Comparison of ENCODE assay signal across 21 cellular contexts in the genomic region with DNA sequence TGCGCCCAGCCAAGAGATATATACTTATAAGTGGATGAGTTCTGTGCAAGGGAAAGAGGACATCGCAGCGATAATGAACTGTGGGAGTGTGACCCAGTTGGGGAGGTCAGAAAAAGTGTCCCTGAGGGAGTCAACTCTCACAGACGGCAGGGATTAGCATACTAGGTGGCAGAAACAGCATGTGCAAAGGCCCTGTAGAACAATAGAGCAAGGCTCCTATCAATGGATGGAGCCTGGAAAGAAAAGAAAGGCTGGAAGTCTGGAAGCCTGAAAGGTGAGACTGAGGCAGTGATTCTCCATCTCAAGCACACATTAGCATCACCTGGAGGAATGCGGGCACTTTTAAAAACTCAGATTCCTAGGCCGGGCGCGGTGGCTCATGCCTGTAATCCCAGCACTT. TPM values are rescaled to one million over a fixed set of nuclear protein-coding genes. Genes with fewer than 3 reads are reported as not detected.
DNase-seq lines count a peak whose midpoint lies in the region; ATAC-seq and TF ChIP-seq lines count a peak whose summit lies in the region.
"Had no signal": no experiment of that assay in that cellular context is flagged by ENCODE, and none has a peak within 500 bp of the region (broad histone marks: within the 10 kb centered on the region; RNA-seq: fewer than 3 reads in every experiment).

No MANE protein-coding gene starts in this region.

- H3K9me3 Mint-ChIP-seq in activated naive CD8-positive, alpha-beta T cell treated with anti-CD3 and anti-CD28 coated beads, Interleukin-2, amount 10 ng/mL, durations not matched to agents 7 days and 5 days = peaks cover 8% of the 10 kb centered on the region
- peaks cover 4% of the 10 kb centered on the region for H3K9me3 Mint-ChIP-seq in activated naive CD8-positive, alpha-beta T cell treated with anti-CD3 and anti-CD28 coated beads for 36 hours
- no peaks in the 10 kb centered on the region for H3K9me3 Mint-ChIP-seq in natural killer cell treated with Interleukin-12 subunit alpha and Interleukin-12 subunit beta and Interleukin-15 and Interleukin-18, amount 100 ng/mL, for 72 hours
- no peaks in the 10 kb centered on the region for H3K9me3 Mint-ChIP-seq in natural killer cell
- peaks cover 4% of the 10 kb centered on the region for H3K9me3 Mint-ChIP-seq in activated T-cell treated with anti-CD3 and anti-CD28 coated beads, Interleukin-2, amount 50 U/mL, for 24 hours
- H3K9me3 Mint-ChIP-seq: CD4-positive, alpha-beta T cell; CD8-positive, alpha-beta memory T cell had no signal

- peaks cover 4% of the 10 kb centered on the region for H3K27me3 Mint-ChIP-seq in activated naive CD8-positive, alpha-beta T cell treated with anti-CD3 and anti-CD28 coated beads, Interleukin-2, amount 10 ng/mL, durations not matched to agents 7 days and 5 days
- H3K27me3 Mint-ChIP-seq in activated naive CD8-positive, alpha-beta T cell treated with anti-CD3 and anti-CD28 coated beads for 36 hours = peaks cover 4% of the 10 kb centered on the region
- no peaks in the 10 kb centered on the region for H3K27me3 Mint-ChIP-seq in natural killer cell treated with Interleukin-12 subunit alpha and Interleukin-12 subunit beta and Interleukin-15 and Interleukin-18, amount 100 ng/mL, for 72 hours
- H3K27me3 Mint-ChIP-seq in natural killer cell (ENCODE audit: low read depth in 2 of 2) = no peaks in the 10 kb centered on the region
- no peaks in the 10 kb centered on the region for H3K27me3 Mint-ChIP-seq in activated T-cell treated with anti-CD3 and anti-CD28 coated beads, Interleukin-2, amount 50 U/mL, for 24 hours
- H3K27me3 Mint-ChIP-seq: CD4-positive, alpha-beta T cell; CD8-positive, alpha-beta memory T cell had no signal

- POLR2A ChIA-PET in activated naive CD8-positive, alpha-beta T cell treated with anti-CD3 and anti-CD28 coated beads, Interleukin-2, amount 10 ng/mL, durations not matched to agents 7 days and 5 days (lab: Charles Lee) = no interaction called here

- no peak for ATAC-seq in activated naive CD8-positive, alpha-beta T cell treated with anti-CD3 and anti-CD28 coated beads, Interleukin-2, amount 10 ng/mL, durations not matched to agents 7 days and 5 days (ENCODE audit: low read depth)
- no peak for ATAC-seq in natural killer cell treated with Interleukin-12 subunit alpha and Interleukin-12 subunit beta and Interleukin-15 and Interleukin-18, amount 100 ng/mL, for 72 hours
- ATAC-seq in natural killer cell = no peak
- ATAC-seq: GM12878 had no signal

- DNase-seq in activated naive CD8-positive, alpha-beta T cell treated with anti-CD3 and anti-CD28 coated beads, Interleukin-2, amount 10 ng/mL, durations not matched to agents 7 days and 5 days = no peak
- no peak for DNase-seq in activated naive CD8-positive, alpha-beta T cell treated with anti-CD3 and anti-CD28 coated beads for 36 hours
- DNase-seq in natural killer cell treated with Interleukin-12 subunit alpha and Interleukin-12 subunit beta and Interleukin-15 and Interleukin-18, amount 100 ng/mL, for 72 hours (ENCODE audit: low spot score) = peak; percentile 26
- DNase-seq in natural killer cell (no peak), posterior vena cava (ENCODE audit: low spot score) (peak; percentile 40), AG20443 (ENCODE audit: low spot score) (no peak)
- DNase-seq in activated T-cell treated with anti-CD3 and anti-CD28 coated beads, Interleukin-2, amount 50 U/mL, for 24 hours = no peak
- DNase-seq: AML-193; BE2C; CD4-positive, alpha-beta T cell; CD8-positive, alpha-beta memory T cell; DMS 273 treated with DMSO at 0.1 percent for 48 hours; DMS79; EL; GDM1; GM23248; H7; HCEC 1CT had no signal

- intact Hi-C loops in natural killer cell (cut with micrococcal nuclease) (no loop called here), posterior vena cava (cut with DNase I) (no loop called here)

- peak overlapping the region; percentile 43 for H3K27ac Mint-ChIP-seq in activated naive CD8-positive, alpha-beta T cell treated with anti-CD3 and anti-CD28 coated beads, Interleukin-2, amount 10 ng/mL, durations not matched to agents 7 days and 5 days
- no peak overlapping the region for H3K27ac Mint-ChIP-seq in activated naive CD8-positive, alpha-beta T cell treated with anti-CD3 and anti-CD28 coated beads for 36 hours
- H3K27ac Mint-ChIP-seq in natural killer cell treated with Interleukin-12 subunit alpha and Interleukin-12 subunit beta and Interleukin-15 and Interleukin-18, amount 100 ng/mL, for 72 hours = no peak overlapping the region
- H3K27ac Mint-ChIP-seq in natural killer cell = no peak overlapping the region
- no peak overlapping the region for H3K27ac Mint-ChIP-seq in activated T-cell treated with anti-CD3 and anti-CD28 coated beads, Interleukin-2, amount 50 U/mL, for 24 hours
- H3K27ac Mint-ChIP-seq: CD4-positive, alpha-beta T cell; CD8-positive, alpha-beta memory T cell had no signal

- H3K4me1 Mint-ChIP-seq in activated naive CD8-positive, alpha-beta T cell treated with anti-CD3 and anti-CD28 coated beads, Interleukin-2, amount 10 ng/mL, durations not matched to agents 7 days and 5 days = peaks cover 6% of the 10 kb centered on the region
- no peaks in the 10 kb centered on the region for H3K4me1 Mint-ChIP-seq in activated naive CD8-positive, alpha-beta T cell treated with anti-CD3 and anti-CD28 coated beads for 36 hours
- peaks cover 0 to 4% of the 10 kb centered on the region in 2 donors for H3K4me1 Mint-ChIP-seq in natural killer cell treated with Interleukin-12 subunit alpha and Interleukin-12 subunit beta and Interleukin-15 and Interleukin-18, amount 100 ng/mL, for 72 hours (ENCODE audit: low read depth in 2 of 2)
- H3K4me1 Mint-ChIP-seq in natural killer cell = peaks cover 0 to 5% of the 10 kb centered on the region in 2 donors
- H3K4me1 Mint-ChIP-seq in activated T-cell treated with anti-CD3 and anti-CD28 coated beads, Interleukin-2, amount 50 U/mL, for 24 hours (ENCODE audit: low read depth) = peaks cover 10% of the 10 kb centered on the region

- H3K4me3 Mint-ChIP-seq in activated naive CD8-positive, alpha-beta T cell treated with anti-CD3 and anti-CD28 coated beads, Interleukin-2, amount 10 ng/mL, durations not matched to agents 7 days and 5 days = no peak overlapping the region
- no peak overlapping the region for H3K4me3 Mint-ChIP-seq in activated naive CD8-positive, alpha-beta T cell treated with anti-CD3 and anti-CD28 coated beads for 36 hours
- H3K4me3 Mint-ChIP-seq in natural killer cell treated with Interleukin-12 subunit alpha and Interleukin-12 subunit beta and Interleukin-15 and Interleukin-18, amount 100 ng/mL, for 72 hours = no peak overlapping the region
- H3K4me3 Mint-ChIP-seq in natural killer cell = no peak overlapping the region
- no peak overlapping the region for H3K4me3 Mint-ChIP-seq in activated T-cell treated with anti-CD3 and anti-CD28 coated beads, Interleukin-2, amount 50 U/mL, for 24 hours
- H3K4me3 Mint-ChIP-seq: CD14-positive monocyte; CD4-positive, alpha-beta T cell; CD8-positive, alpha-beta memory T cell had no signal

- H3K36me3 Mint-ChIP-seq in activated naive CD8-positive, alpha-beta T cell treated with anti-CD3 and anti-CD28 coated beads, Interleukin-2, amount 10 ng/mL, durations not matched to agents 7 days and 5 days = peaks cover 2% of the 10 kb centered on the region
- H3K36me3 Mint-ChIP-seq in activated naive CD8-positive, alpha-beta T cell treated with anti-CD3 and anti-CD28 coated beads for 36 hours = peaks cover 2% of the 10 kb centered on the region
- H3K36me3 Mint-ChIP-seq in natural killer cell treated with Interleukin-12 subunit alpha and Interleukin-12 subunit beta and Interleukin-15 and Interleukin-18, amount 100 ng/mL, for 72 hours = no peaks in the 10 kb centered on the region
- no peaks in the 10 kb centered on the region for H3K36me3 Mint-ChIP-seq in natural killer cell
- H3K36me3 Mint-ChIP-seq in activated T-cell treated with anti-CD3 and anti-CD28 coated beads, Interleukin-2, amount 50 U/mL, for 24 hours (ENCODE audit: low read depth) = no peaks in the 10 kb centered on the region
- H3K36me3 Mint-ChIP-seq: CD14-positive monocyte; CD8-positive, alpha-beta memory T cell had no signal

- TF ChIP-seq CTCF in natural killer cell (IDR thresholded peaks at IDR 0.05) = no peak

RNA-seq across cellular contexts. Expression of a gene that starts 21.4 kb away (rescaled TPM):
- total RNA-seq in activated naive CD8-positive, alpha-beta T cell treated with anti-CD3 and anti-CD28 coated beads, Interleukin-2, amount 10 ng/mL, durations not matched to agents 7 days and 5 days = 10 to 100 TPM; 30.7 to 33.4 TPM
- 10 to 100 TPM; 68.0 to 72.8 TPM for total RNA-seq in activated naive CD8-positive, alpha-beta T cell treated with anti-CD3 and anti-CD28 coated beads for 36 hours
- total RNA-seq in natural killer cell treated with Interleukin-12 subunit alpha and Interleukin-12 subunit beta and Interleukin-15 and Interleukin-18, amount 100 ng/mL, for 72 hours = 10 to 100 TPM in 1 of 2 donors, 1 to 10 TPM in 1; 4.5 to 11.3 TPM
- total RNA-seq in natural killer cell (10 to 100 TPM; 10.8 to 20.0 (median 11.8) TPM), posterior vena cava (1 to 10 TPM; 1.4 to 1.6 TPM)
- total RNA-seq: GM23248, H1 had no signal

RNA-seq across cellular contexts. Expression of a gene that starts 29.1 kb away (rescaled TPM):
- total RNA-seq in activated naive CD8-positive, alpha-beta T cell treated with anti-CD3 and anti-CD28 coated beads, Interleukin-2, amount 10 ng/mL, durations not matched to agents 7 days and 5 days = 1 to 10 TPM; 2.0 to 2.1 TPM
- under 1 TPM; 0.22 to 0.64 TPM for total RNA-seq in activated naive CD8-positive, alpha-beta T cell treated with anti-CD3 and anti-CD28 coated beads for 36 hours
- 1 to 10 TPM; 3.5 to 9.2 TPM for total RNA-seq in natural killer cell treated with Interleukin-12 subunit alpha and Interleukin-12 subunit beta and Interleukin-15 and Interleukin-18, amount 100 ng/mL, for 72 hours
- total RNA-seq in natural killer cell (1 to 10 TPM in 1 of 3 donors, under 1 TPM in 1, not detected in 1; 0.38 to 5.5 TPM), posterior vena cava (1,000 to 10,000 TPM in 1 of 2 donors, 100 to 1,000 TPM in 1; 929 to 2,763 TPM)

RNA-seq across cellular contexts. Expression of a gene that starts 46.0 kb away (rescaled TPM):
- 10 to 100 TPM; 82.8 to 91.7 TPM for total RNA-seq in activated naive CD8-positive, alpha-beta T cell treated with anti-CD3 and anti-CD28 coated beads, Interleukin-2, amount 10 ng/mL, durations not matched to agents 7 days and 5 days
- 10 to 100 TPM; 56.0 to 62.9 TPM for total RNA-seq in activated naive CD8-positive, alpha-beta T cell treated with anti-CD3 and anti-CD28 coated beads for 36 hours
- total RNA-seq in natural killer cell treated with Interleukin-12 subunit alpha and Interleukin-12 subunit beta and Interleukin-15 and Interleukin-18, amount 100 ng/mL, for 72 hours = 10 to 100 TPM; 67.4 to 70.4 TPM
- total RNA-seq in natural killer cell = 10 to 100 TPM; 66.1 to 78.0 (median 76.9) TPM
- 10 to 100 TPM; 39.3 to 43.4 TPM for total RNA-seq in posterior vena cava

RNA-seq across cellular contexts. Expression of a gene that starts 48.1 kb away (rescaled TPM):
- 10 to 100 TPM; 10.1 to 10.7 TPM for total RNA-seq in activated naive CD8-positive, alpha-beta T cell treated with anti-CD3 and anti-CD28 coated beads, Interleukin-2, amount 10 ng/mL, durations not matched to agents 7 days and 5 days
- 10 to 100 TPM; 29.8 to 31.3 TPM for total RNA-seq in activated naive CD8-positive, alpha-beta T cell treated with anti-CD3 and anti-CD28 coated beads for 36 hours
- total RNA-seq in natural killer cell treated with Interleukin-12 subunit alpha and Interleukin-12 subunit beta and Interleukin-15 and Interleukin-18, amount 100 ng/mL, for 72 hours = 10 to 100 TPM; 44.8 to 76.5 TPM
- total RNA-seq in natural killer cell (1 to 10 TPM; 1.0 to 5.2 (median 3.3) TPM), posterior vena cava (10 to 100 TPM; 83.2 to 92.6 TPM)

Comparison
In these comparisons a context has a peak if more than half of its experiments do, and no peak if none do; other contexts are left out.
1. DNase-seq: peak in natural killer cell treated with Interleukin-12 subunit alpha and Interleukin-12 subunit beta and Interleukin-15 and Interleukin-18, amount 100 ng/mL, for 72 hours (single experiment) and posterior vena cava (single experiment); none in activated naive CD8-positive, alpha-beta T cell treated with anti-CD3 and anti-CD28 coated beads, Interleukin-2, amount 10 ng/mL, durations not matched to agents 7 days and 5 days (single experiment), activated naive CD8-positive, alpha-beta T cell treated with anti-CD3 and anti-CD28 coated beads for 36 hours (single experiment), natural killer cell (single experiment), activated T-cell treated with anti-CD3 and anti-CD28 coated beads, Interleukin-2, amount 50 U/mL, for 24 hours (single experiment) and AG20443 (single experiment).
2. RNA of a gene that starts 29.1 kb away (total RNA-seq): 929 to 2,763 TPM in posterior vena cava; 3.5 to 9.2 TPM in natural killer cell treated with Interleukin-12 subunit alpha and Interleukin-12 subunit beta and Interleukin-15 and Interleukin-18, amount 100 ng/mL, for 72 hours, 2.0 to 2.1 TPM in activated naive CD8-positive, alpha-beta T cell treated with anti-CD3 and anti-CD28 coated beads, Interleukin-2, amount 10 ng/mL, durations not matched to agents 7 days and 5 days, 0.22 to 0.64 TPM in activated naive CD8-positive, alpha-beta T cell treated with anti-CD3 and anti-CD28 coated beads for 36 hours and 0.38 to 5.5 TPM in natural killer cell; every median in the first group is over 10 times any median in the second.